18 cellular contexts compared by ENCODE assay signal in genomic region chr19:54612428-54612827, GRCh38. TPM values are rescaled to one million over a fixed set of nuclear protein-coding genes. Genes with fewer than 3 reads are reported as not detected.
"Had no signal": no experiment of that assay in that cellular context is flagged by ENCODE, and none has a peak within 500 bp of the region (broad histone marks: within the 10 kb centered on the region; RNA-seq: fewer than 3 reads in every experiment).

No MANE protein-coding gene starts in this region.

- H3K9me3 Mint-ChIP-seq: natural killer cell treated with Interleukin-12 subunit alpha and Interleukin-12 subunit beta and Interleukin-15 and Interleukin-18, amount 100 ng/mL, for 72 hours had no signal

- DNase-seq: activated CD4-positive, CD25-positive, alpha-beta regulatory T cell treated with anti-CD3 and anti-CD28 coated beads, Interleukin-2, amount 50 U/mL, for 72 hours; activated naive CD4-positive, alpha-beta T cell; activated naive CD8-positive, alpha-beta T cell treated with anti-CD3 and anti-CD28 coated beads, Interleukin-2, amount 10 ng/mL, durations not matched to agents 7 days and 5 days; activated T-cell treated with anti-CD3 and anti-CD28 coated beads for 4 hours; central memory CD4-positive, alpha-beta T cell; colonic mucosa; foreskin keratinocyte; left ventricle myocardium inferior; mesenchymal stem cell; stimulated activated CD4-positive, alpha-beta T cell treated with anti-CD3 and anti-CD28 coated beads, Interleukin-4, amount 100 ng/mL, for 4 hours; stimulated activated CD8-positive, alpha-beta memory T cell treated with anti-CD3 and anti-CD28 coated beads, Interleukin-4, amount 100 ng/mL, for 48 hours; testis; upper lobe of right lung had no signal

- H3K27ac Mint-ChIP-seq: activated naive CD8-positive, alpha-beta T cell treated with anti-CD3 and anti-CD28 coated beads, Interleukin-2, amount 10 ng/mL, durations not matched to agents 7 days and 5 days; brain; stimulated activated naive CD8-positive, alpha-beta T cell treated with anti-CD3 and anti-CD28 coated beads, Interleukin-15, Interleukin-2, amounts not matched to agents 100 ng/mL and 50 ng/mL, for 24 hours had no signal

- ATAC-seq: foreskin keratinocyte; natural killer cell treated with Interleukin-12 subunit alpha and Interleukin-12 subunit beta and Interleukin-15 and Interleukin-18, amount 100 ng/mL, for 72 hours; upper lobe of right lung had no signal

- H3K36me3 Mint-ChIP-seq: activated naive CD8-positive, alpha-beta T cell treated with anti-CD3 and anti-CD28 coated beads, Interleukin-2, amount 10 ng/mL, durations not matched to agents 7 days and 5 days; brain; natural killer cell treated with Interleukin-12 subunit alpha and Interleukin-12 subunit beta and Interleukin-15 and Interleukin-18, amount 100 ng/mL, for 72 hours had no signal

- H3K4me3 Mint-ChIP-seq: activated naive CD8-positive, alpha-beta T cell treated with anti-CD3 and anti-CD28 coated beads, Interleukin-2, amount 10 ng/mL, durations not matched to agents 7 days and 5 days; brain; natural killer cell treated with Interleukin-12 subunit alpha and Interleukin-12 subunit beta and Interleukin-15 and Interleukin-18, amount 100 ng/mL, for 72 hours; stimulated activated naive CD8-positive, alpha-beta T cell treated with anti-CD3 and anti-CD28 coated beads, Interleukin-15, Interleukin-2, amounts not matched to agents 100 ng/mL and 50 ng/mL, for 24 hours had no signal

- H3K4me1 Mint-ChIP-seq: brain had no signal

RNA-seq across cellular contexts. Expression of gene LILRB1, which starts 17.9 kb away (rescaled TPM):
- total RNA-seq: foreskin keratinocyte, kidney epithelial cell had no signal
- polyA plus RNA-seq: foreskin keratinocyte had no signal

RNA-seq across cellular contexts. Expression of gene LILRA1, which starts 19.0 kb away (rescaled TPM):
- total RNA-seq: activated CD8-positive, alpha-beta memory T cell treated with anti-CD3 and anti-CD28 coated beads for 36 hours; activated naive CD8-positive, alpha-beta T cell treated with anti-CD3 and anti-CD28 coated beads, Interleukin-2, amount 10 ng/mL, durations not matched to agents 7 days and 5 days; foreskin keratinocyte; kidney epithelial cell had no signal
- polyA plus RNA-seq: foreskin keratinocyte had no signal

RNA-seq across cellular contexts. Expression of gene LILRA2, which starts 38.8 kb away (rescaled TPM):
- total RNA-seq: activated CD8-positive, alpha-beta memory T cell treated with anti-CD3 and anti-CD28 coated beads for 36 hours; foreskin keratinocyte; kidney epithelial cell had no signal
- polyA plus RNA-seq: foreskin keratinocyte had no signal

RNA-seq across cellular contexts. Expression of gene LILRB4, which starts 50.4 kb away (rescaled TPM):
- total RNA-seq: activated CD8-positive, alpha-beta memory T cell treated with anti-CD3 and anti-CD28 coated beads for 36 hours; foreskin keratinocyte; kidney epithelial cell; natural killer cell treated with Interleukin-12 subunit alpha and Interleukin-12 subunit beta and Interleukin-15 and Interleukin-18, amount 100 ng/mL, for 72 hours had no signal
- polyA plus RNA-seq: foreskin keratinocyte had no signal
